17 cellular contexts compared by ENCODE assay signal in the genomic region with DNA sequence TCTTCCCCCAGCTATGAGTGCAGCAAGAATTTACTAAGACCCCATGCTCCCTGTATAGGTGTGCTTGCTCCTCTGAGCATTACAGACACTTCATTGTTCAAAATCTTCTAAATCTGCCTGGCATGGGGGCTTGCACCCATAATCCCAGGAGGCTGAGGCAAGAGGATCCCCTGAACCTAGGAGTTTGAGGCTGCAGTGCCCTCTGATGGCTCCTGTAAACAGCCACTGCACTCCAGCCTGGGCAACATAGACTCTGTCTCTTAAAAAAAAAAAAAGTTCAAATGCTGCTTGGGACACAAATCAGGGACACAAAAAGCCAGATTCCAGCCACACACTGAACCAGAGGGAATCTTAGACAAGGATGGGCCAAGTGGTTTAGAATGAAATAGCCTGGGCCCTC. TPM values are rescaled to one million over a fixed set of nuclear protein-coding genes. Genes with fewer than 3 reads are reported as not detected.
DNase-seq lines count a peak whose midpoint lies in the region; ATAC-seq and TF ChIP-seq lines count a peak whose summit lies in the region.
"Had no signal": no experiment of that assay in that cellular context is flagged by ENCODE, and none has a peak within 500 bp of the region (broad histone marks: within the 10 kb centered on the region; RNA-seq: fewer than 3 reads in every experiment).

No MANE protein-coding gene starts in this region.

- peak overlapping the region; percentile 60 for H3K27ac Mint-ChIP-seq in activated T-helper 17 cell treated with anti-CD3 and anti-CD28 coated beads, Interleukin-2, amount 50 U/mL, for 72 hours
- no peak overlapping the region for H3K27ac Mint-ChIP-seq in natural killer cell
- H3K27ac Mint-ChIP-seq: activated T-cell treated with anti-CD3 and anti-CD28 coated beads, Interleukin-2, amount 50 U/mL, for 24 hours had no signal

- H3K27me3 ChIP-seq in H7 (ENCODE audit: control insufficient read depth, insufficient read depth, low read length) = peaks cover 2% of the 10 kb centered on the region; the same call in 1 of the 2 replicates

- ATAC-seq in activated T-helper 17 cell treated with anti-CD3 and anti-CD28 coated beads, Interleukin-2, amount 50 U/mL, for 72 hours (replicated peaks) = no peak
- ATAC-seq in natural killer cell (no peak), HG02885 (IDR thresholded peaks at IDR 0.05; ENCODE audit: poor library complexity, unreplicated experiment) (no peak)
- ATAC-seq: left lobe of liver; naive thymus-derived CD4-positive, alpha-beta T cell had no signal

- no peaks in the 10 kb centered on the region for H3K36me3 Mint-ChIP-seq in activated T-helper 17 cell treated with anti-CD3 and anti-CD28 coated beads, Interleukin-2, amount 50 U/mL, for 72 hours (ENCODE audit: low read depth)
- H3K36me3 Mint-ChIP-seq in natural killer cell = no peaks in the 10 kb centered on the region
- H3K36me3 Mint-ChIP-seq: naive thymus-derived CD4-positive, alpha-beta T cell had no signal

- DNase-seq in DMS 273 (lab: John Stamatoyannopoulos, UW; ENCODE audit: unreplicated experiment) (peak; percentile 28), DMS 273 treated with DMSO at 0.1 percent for 48 hours (lab: John Stamatoyannopoulos, UW) (no peak), H7 (peak; percentile 15), natural killer cell (no peak), NCI-H2196 (lab: John Stamatoyannopoulos, UW; ENCODE audit: unreplicated experiment) (no peak)
- no peak for DNase-seq in activated T-cell treated with anti-CD3 and anti-CD28 coated beads, Interleukin-2, amount 50 U/mL, for 1 hour
- DNase-seq: activated T-cell treated with anti-CD3 and anti-CD28 coated beads, Interleukin-2, amount 50 U/mL, for 24 hours; COR-L47; effector CD8-positive, alpha-beta T cell; head of caudate nucleus; naive thymus-derived CD4-positive, alpha-beta T cell; NCI-H510A treated with DMSO at 0.1 percent for 48 hours had no signal

- H3K4me3 Mint-ChIP-seq in activated T-helper 17 cell treated with anti-CD3 and anti-CD28 coated beads, Interleukin-2, amount 50 U/mL, for 72 hours = no peak overlapping the region
- H3K4me3 Mint-ChIP-seq in natural killer cell = peak overlapping the region; percentile 58
- H3K4me3 Mint-ChIP-seq: activated T-cell treated with anti-CD3 and anti-CD28 coated beads, Interleukin-2, amount 50 U/mL, for 24 hours had no signal

- H3K4me1 Mint-ChIP-seq in activated T-helper 17 cell treated with anti-CD3 and anti-CD28 coated beads, Interleukin-2, amount 50 U/mL, for 72 hours = no peaks in the 10 kb centered on the region
- H3K4me1 Mint-ChIP-seq in natural killer cell = peaks cover 21 to 25% of the 10 kb centered on the region in 2 donors

- H3K36me3 ChIP-seq in H7 (replicated peaks; ENCODE audit: control insufficient read depth, insufficient read depth, low read length) = no peaks in the 10 kb centered on the region

- no peaks in the 10 kb centered on the region for H3K27me3 Mint-ChIP-seq in activated T-helper 17 cell treated with anti-CD3 and anti-CD28 coated beads, Interleukin-2, amount 50 U/mL, for 72 hours
- peaks cover 0 to 10% of the 10 kb centered on the region in 2 donors for H3K27me3 Mint-ChIP-seq in natural killer cell (ENCODE audit: low read depth in 2 of 2)
- H3K27me3 Mint-ChIP-seq: activated T-cell treated with anti-CD3 and anti-CD28 coated beads, Interleukin-2, amount 50 U/mL, for 24 hours had no signal

- intact Hi-C loops in natural killer cell (cut with micrococcal nuclease) = no loop called here

- no peak overlapping the region for H3K4me3 ChIP-seq in H7 (ENCODE audit: insufficient read depth, low read depth, low read length)

- no peaks in the 10 kb centered on the region for H3K9me3 Mint-ChIP-seq in activated T-helper 17 cell treated with anti-CD3 and anti-CD28 coated beads, Interleukin-2, amount 50 U/mL, for 72 hours
- no peaks in the 10 kb centered on the region for H3K9me3 Mint-ChIP-seq in natural killer cell
- H3K9me3 Mint-ChIP-seq: activated T-cell treated with anti-CD3 and anti-CD28 coated beads, Interleukin-2, amount 50 U/mL, for 24 hours had no signal

- TF ChIP-seq CTCF in natural killer cell (IDR thresholded peaks at IDR 0.05) = no peak

RNA-seq across cellular contexts. Expression of a gene that starts 3.4 kb away (rescaled TPM):
- 68.9 and 76.3 TPM in 2 replicates for total RNA-seq in H7 (2014; rRNA removed; shearing (Covaris generic))
- 10 to 100 TPM; 43.5 to 96.3 TPM for total RNA-seq in activated T-helper 17 cell treated with anti-CD3 and anti-CD28 coated beads, Interleukin-2, amount 50 U/mL, for 72 hours
- total RNA-seq in natural killer cell = 10 to 100 TPM; 11.5 to 16.9 (median 15.4) TPM

RNA-seq across cellular contexts. Expression of a gene that starts 22.7 kb away (rescaled TPM):
- total RNA-seq in H7 (2014; rRNA removed; shearing (Covaris generic)) = 0.04 and 0.62 TPM in 2 replicates
- total RNA-seq in activated T-helper 17 cell treated with anti-CD3 and anti-CD28 coated beads, Interleukin-2, amount 50 U/mL, for 72 hours = under 1 TPM; 0.17 to 0.37 TPM
- not detected for total RNA-seq in natural killer cell
- total RNA-seq: skeletal muscle tissue, temporal lobe had no signal

RNA-seq across cellular contexts. Expression of a gene that starts 27.6 kb away (rescaled TPM):
- 8.7 and 9.3 TPM in 2 replicates for total RNA-seq in H7 (2014; rRNA removed; shearing (Covaris generic))
- 1 to 10 TPM in 1 of 2 donors, under 1 TPM in 1; 0.71 to 3.5 TPM for total RNA-seq in activated T-helper 17 cell treated with anti-CD3 and anti-CD28 coated beads, Interleukin-2, amount 50 U/mL, for 72 hours
- total RNA-seq in natural killer cell = 1 to 10 TPM; 1.1 to 2.0 (median 1.7) TPM

Comparison
In these comparisons a context has a peak if more than half of its experiments do, and no peak if none do; other contexts are left out.
1. DNase-seq: peak in DMS 273 (single experiment) and H7 (single experiment); none in DMS 273 treated with DMSO at 0.1 percent for 48 hours (single experiment), natural killer cell (single experiment), NCI-H2196 (single experiment) and activated T-cell treated with anti-CD3 and anti-CD28 coated beads, Interleukin-2, amount 50 U/mL, for 1 hour (single experiment).